13 cellular contexts compared by ENCODE assay signal in the genomic region with DNA sequence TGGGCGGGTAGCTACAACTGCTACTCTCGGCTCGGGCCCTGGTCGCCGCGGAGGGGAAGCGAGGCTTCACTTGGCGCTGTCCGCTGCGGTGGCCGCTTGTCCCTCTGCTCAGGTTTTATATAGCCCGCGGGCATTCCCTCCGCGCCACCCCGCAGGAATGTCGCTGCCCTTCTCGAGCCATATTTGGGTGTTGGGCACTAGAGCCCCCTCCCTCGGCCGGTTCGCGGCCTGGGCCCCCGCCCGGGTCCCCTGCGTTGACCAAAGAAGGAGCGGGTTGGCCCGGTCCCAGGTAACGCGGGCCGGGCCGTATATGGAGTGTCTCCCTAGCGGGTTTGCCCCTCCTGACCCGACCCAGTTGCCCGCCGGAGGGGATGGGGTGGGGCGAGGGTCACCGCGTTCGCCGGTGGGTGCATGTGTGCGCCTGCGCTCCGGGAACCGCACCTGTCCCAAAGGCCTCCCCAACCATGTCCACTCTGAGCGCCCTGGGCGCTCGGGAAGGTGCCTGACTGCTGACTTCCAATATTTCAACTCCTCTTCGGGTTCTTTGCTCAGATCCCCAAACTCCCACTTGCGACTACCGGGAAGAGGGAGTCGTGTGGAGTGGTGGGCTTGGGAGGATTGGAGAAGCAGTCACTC. TPM values are rescaled to one million over a fixed set of nuclear protein-coding genes. Genes with fewer than 3 reads are reported as not detected.
DNase-seq lines count a peak whose midpoint lies in the region; ATAC-seq and TF ChIP-seq lines count a peak whose summit lies in the region.
"Had no signal": no experiment of that assay in that cellular context is flagged by ENCODE, and none has a peak within 500 bp of the region (broad histone marks: within the 10 kb centered on the region; RNA-seq: fewer than 3 reads in every experiment).

A gene (minus strand): TSS at position 90 of the 636 bp plus-strand sequence. CDS start 979 bp downstream, outside the sequence.

- H3K4me1 Mint-ChIP-seq in activated naive CD8-positive, alpha-beta T cell treated with anti-CD3 and anti-CD28 coated beads, Interleukin-2, amount 10 ng/mL, durations not matched to agents 7 days and 5 days: peaks cover 12% of the 10 kb centered on the region
- H3K4me1 Mint-ChIP-seq in activated naive CD8-positive, alpha-beta T cell treated with anti-CD3 and anti-CD28 coated beads, Interleukin-2, amount 50 U/mL, for 24 hours: peaks cover 24% of the 10 kb centered on the region
- peaks cover 5 to 27% (median 23%) of the 10 kb centered on the region in 4 donors for H3K4me1 Mint-ChIP-seq in naive thymus-derived CD8-positive, alpha-beta T cell
- peaks cover 16% of the 10 kb centered on the region for H3K4me1 Mint-ChIP-seq in CD14-positive monocyte

- H3K9me3 Mint-ChIP-seq in activated naive CD8-positive, alpha-beta T cell treated with anti-CD3 and anti-CD28 coated beads, Interleukin-2, amount 10 ng/mL, durations not matched to agents 7 days and 5 days: no peaks in the 10 kb centered on the region
- H3K9me3 Mint-ChIP-seq in activated naive CD8-positive, alpha-beta T cell treated with anti-CD3 and anti-CD28 coated beads, Interleukin-2, amount 50 U/mL, for 24 hours: no peaks in the 10 kb centered on the region
- H3K9me3 Mint-ChIP-seq in naive thymus-derived CD8-positive, alpha-beta T cell: peaks cover 0 to 3% (median 0%) of the 10 kb centered on the region in 9 donors
- peaks cover 0 to 35% (median 11%) of the 10 kb centered on the region in 7 donors for H3K9me3 Mint-ChIP-seq in CD14-positive monocyte

- H3K4me3 Mint-ChIP-seq in activated naive CD8-positive, alpha-beta T cell treated with anti-CD3 and anti-CD28 coated beads, Interleukin-2, amount 10 ng/mL, durations not matched to agents 7 days and 5 days: no peak within 1 kb of the TSS
- H3K4me3 Mint-ChIP-seq in activated naive CD8-positive, alpha-beta T cell treated with anti-CD3 and anti-CD28 coated beads, Interleukin-2, amount 50 U/mL, for 24 hours: no peak within 1 kb of the TSS
- peak within 1 kb of the TSS in 7 of 10 donors; percentile 3 to 84 (median 67) for H3K4me3 Mint-ChIP-seq in naive thymus-derived CD8-positive, alpha-beta T cell
- peak within 1 kb of the TSS in 1 of 2 donors; percentile 79 for H3K4me3 Mint-ChIP-seq in CD14-positive monocyte

- POLR2A ChIA-PET in activated naive CD8-positive, alpha-beta T cell treated with anti-CD3 and anti-CD28 coated beads, Interleukin-2, amount 10 ng/mL, durations not matched to agents 7 days and 5 days (lab: Charles Lee): interaction anchor here (1.1 kb wide), 1 partner anchor 15 kb away, joined by 3 read pairs; no protein-coding TSS in a partner anchor
- POLR2A ChIA-PET in naive thymus-derived CD8-positive, alpha-beta T cell (lab: Charles Lee): no interaction called here

- no peaks in the 10 kb centered on the region for H3K4me1 ChIP-seq in aorta (ENCODE audit: control insufficient read depth in 1 of 2, insufficient read depth in 2 of 2, low read length in 2 of 2)

- H3K4me3 ChIP-seq in aorta (ENCODE audit: low read length in 2 of 2): no peak within 1 kb of the TSS

- no peak for ATAC-seq in activated naive CD8-positive, alpha-beta T cell treated with anti-CD3 and anti-CD28 coated beads, Interleukin-2, amount 10 ng/mL, durations not matched to agents 7 days and 5 days (ENCODE audit: low read depth)
- no peak for ATAC-seq in activated naive CD8-positive, alpha-beta T cell treated with anti-CD3 and anti-CD28 coated beads, Interleukin-2, amount 50 U/mL, for 24 hours
- ATAC-seq in left cardiac atrium (peak; percentile 24 to 42), aorta (ENCODE audit: low FRiP score) (peak; percentile 42)
- ATAC-seq in naive thymus-derived CD8-positive, alpha-beta T cell: no peak
- ATAC-seq: HCT116 had no signal

- no peak within 1 kb of the TSS for H3K27ac Mint-ChIP-seq in activated naive CD8-positive, alpha-beta T cell treated with anti-CD3 and anti-CD28 coated beads, Interleukin-2, amount 10 ng/mL, durations not matched to agents 7 days and 5 days
- no peak within 1 kb of the TSS for H3K27ac Mint-ChIP-seq in activated naive CD8-positive, alpha-beta T cell treated with anti-CD3 and anti-CD28 coated beads, Interleukin-2, amount 50 U/mL, for 24 hours
- no peak within 1 kb of the TSS for H3K27ac Mint-ChIP-seq in naive thymus-derived CD8-positive, alpha-beta T cell
- H3K27ac Mint-ChIP-seq in CD14-positive monocyte: no peak within 1 kb of the TSS

- intact Hi-C loops in left cardiac atrium (cut with DNase I) (no loop called here), aorta (cut with DNase I) (no loop called here), CD14-positive monocyte (cut with micrococcal nuclease) (no loop called here)

- no peak within 1 kb of the TSS for H3K27ac ChIP-seq in aorta (ENCODE audit: low read depth in 1 of 2, low read length in 2 of 2)

- TF ChIP-seq CTCF in CD14-positive monocyte (IDR thresholded peaks at IDR 0.05): no peak

- H3K36me3 Mint-ChIP-seq in activated naive CD8-positive, alpha-beta T cell treated with anti-CD3 and anti-CD28 coated beads, Interleukin-2, amount 10 ng/mL, durations not matched to agents 7 days and 5 days: peaks cover 10% of the 10 kb centered on the region
- H3K36me3 Mint-ChIP-seq in activated naive CD8-positive, alpha-beta T cell treated with anti-CD3 and anti-CD28 coated beads, Interleukin-2, amount 50 U/mL, for 24 hours (ENCODE audit: low read depth): peaks cover 13% of the 10 kb centered on the region
- peaks cover 2 to 8% (median 6%) of the 10 kb centered on the region in 3 donors for H3K36me3 Mint-ChIP-seq in naive thymus-derived CD8-positive, alpha-beta T cell
- peaks cover 10 to 13% of the 10 kb centered on the region in 2 donors for H3K36me3 Mint-ChIP-seq in CD14-positive monocyte

- WGBS in aorta, 2 donors: 1 to 2% methylated on average over 50 to 51 of the region's 51 CpGs

- no peaks in the 10 kb centered on the region for H3K9me3 ChIP-seq in aorta (ENCODE audit: control insufficient read depth, low read length)

- H3K27me3 Mint-ChIP-seq in activated naive CD8-positive, alpha-beta T cell treated with anti-CD3 and anti-CD28 coated beads, Interleukin-2, amount 10 ng/mL, durations not matched to agents 7 days and 5 days: peaks cover 72% of the 10 kb centered on the region
- peaks cover 61% of the 10 kb centered on the region for H3K27me3 Mint-ChIP-seq in activated naive CD8-positive, alpha-beta T cell treated with anti-CD3 and anti-CD28 coated beads, Interleukin-2, amount 50 U/mL, for 24 hours
- peaks cover 20 to 60% (median 31%) of the 10 kb centered on the region in 5 donors for H3K27me3 Mint-ChIP-seq in naive thymus-derived CD8-positive, alpha-beta T cell
- peaks cover 77 to 83% (median 80%) of the 10 kb centered on the region in 3 donors for H3K27me3 Mint-ChIP-seq in CD14-positive monocyte (ENCODE audit: low read depth in 3 of 3)

- no peaks in the 10 kb centered on the region for H3K27me3 ChIP-seq in aorta (ENCODE audit: control insufficient read depth in 1 of 2, insufficient read depth in 2 of 2, low read length in 1 of 2)

- no peaks in the 10 kb centered on the region for H3K36me3 ChIP-seq in aorta (ENCODE audit: control insufficient read depth in 1 of 2, insufficient read depth in 2 of 2, low read length in 1 of 2)

- peak; percentile 34 for DNase-seq in activated naive CD8-positive, alpha-beta T cell treated with anti-CD3 and anti-CD28 coated beads, Interleukin-2, amount 10 ng/mL, durations not matched to agents 7 days and 5 days
- no peak for DNase-seq in activated naive CD8-positive, alpha-beta T cell treated with anti-CD3 and anti-CD28 coated beads, Interleukin-2, amount 50 U/mL, for 24 hours
- no peak for DNase-seq in left cardiac atrium
- DNase-seq in naive thymus-derived CD8-positive, alpha-beta T cell: no peak
- no peak for DNase-seq in aorta
- DNase-seq in CD14-positive monocyte (ENCODE audit: low spot score): no peak
- DNase-seq in glomerular visceral epithelial cell (ENCODE audit: extremely low spot score): no peak
- DNase-seq in stimulated activated CD4-positive, alpha-beta T cell treated with anti-CD3 and anti-CD28 coated beads, Interleukin-1b, Interleukin-23, amount 100 ng/mL, for 48 hours: no peak
- DNase-seq: DMS79, mesenchymal stem cell, NCI-H1105 treated with DMSO at 0.1 percent for 48 hours had no signal

RNA-seq across cellular contexts. Expression of the gene that starts here (rescaled TPM):
- total RNA-seq in activated naive CD8-positive, alpha-beta T cell treated with anti-CD3 and anti-CD28 coated beads, Interleukin-2, amount 10 ng/mL, durations not matched to agents 7 days and 5 days: not detected
- total RNA-seq in left cardiac atrium: 1,000 to 10,000 TPM in 1 of 2 donors, 100 to 1,000 TPM in 1; 508 to 1,063 TPM
- under 1 TPM; 0.34 to 0.36 TPM for total RNA-seq in naive thymus-derived CD8-positive, alpha-beta T cell
- not detected for polyA plus RNA-seq in naive thymus-derived CD8-positive, alpha-beta T cell
- 10 to 100 TPM in 1 of 2 donors, 1 to 10 TPM in 1; 1.8 to 46.8 TPM for total RNA-seq in aorta
- polyA plus RNA-seq in aorta: 10 to 100 TPM in 1 of 2 donors, 1 to 10 TPM in 1; 3.7 to 19.0 TPM
- polyA plus RNA-seq in CD14-positive monocyte: not detected
- total RNA-seq: A673 had no signal

Comparison
In these comparisons a context has a peak if more than half of its experiments do, and no peak if none do; other contexts are left out.
1. RNA of the gene that starts here (total RNA-seq): 508 to 1,063 TPM in left cardiac atrium; 1.8 to 46.8 TPM in aorta, 0.34 to 0.36 TPM in naive thymus-derived CD8-positive, alpha-beta T cell and not detected in activated naive CD8-positive, alpha-beta T cell treated with anti-CD3 and anti-CD28 coated beads, Interleukin-2, amount 10 ng/mL, durations not matched to agents 7 days and 5 days; every median in the first group is over 10 times any median in the second.
2. RNA of the gene that starts here (polyA plus RNA-seq): 3.7 to 19.0 TPM in aorta; not detected in naive thymus-derived CD8-positive, alpha-beta T cell and not detected in CD14-positive monocyte; every median in the first group is over 4 times any median in the second.
3. Peak in DNase-seq in activated naive CD8-positive, alpha-beta T cell treated with anti-CD3 and anti-CD28 coated beads, Interleukin-2, amount 10 ng/mL, durations not matched to agents 7 days and 5 days; RNA of the gene not detected or under 1 TPM.
4. ATAC-seq: peak in left cardiac atrium (2 of 2) and aorta (single experiment); none in activated naive CD8-positive, alpha-beta T cell treated with anti-CD3 and anti-CD28 coated beads, Interleukin-2, amount 10 ng/mL, durations not matched to agents 7 days and 5 days (single experiment), activated naive CD8-positive, alpha-beta T cell treated with anti-CD3 and anti-CD28 coated beads, Interleukin-2, amount 50 U/mL, for 24 hours (single experiment) and naive thymus-derived CD8-positive, alpha-beta T cell (0 of 2).
5. H3K4me3 Mint-ChIP-seq: peak in naive thymus-derived CD8-positive, alpha-beta T cell (7 of 10); none in activated naive CD8-positive, alpha-beta T cell treated with anti-CD3 and anti-CD28 coated beads, Interleukin-2, amount 10 ng/mL, durations not matched to agents 7 days and 5 days (single experiment) and activated naive CD8-positive, alpha-beta T cell treated with anti-CD3 and anti-CD28 coated beads, Interleukin-2, amount 50 U/mL, for 24 hours (single experiment).